Comparison of ENCODE assay signal across 11 cellular contexts in genomic region chr12:109949089-109949488, GRCh38. TPM values are rescaled to one million over a fixed set of nuclear protein-coding genes. Genes with fewer than 3 reads are reported as not detected.
A peak's percentile ranks its signal among the peaks of the same experiment; 100 is the strongest.
DNase-seq lines count a peak whose midpoint lies in the region; ATAC-seq, FAIRE-seq and TF ChIP-seq lines count a peak whose summit lies in the region.
"Had no signal": no experiment of that assay in that cellular context is flagged by ENCODE, and none has a peak within 500 bp of the region (broad histone marks: within the 10 kb centered on the region; RNA-seq: fewer than 3 reads in every experiment).

No MANE protein-coding gene starts in this region.

- peak overlapping the region; percentile 4 to 79 (median 19) for H3K27ac Mint-ChIP-seq in CD4-positive, alpha-beta memory T cell

- ATAC-seq in HG02885 (IDR thresholded peaks at IDR 0.05; ENCODE audit: poor library complexity, unreplicated experiment): no peak

- POLR2A ChIA-PET in CD4-positive, alpha-beta memory T cell (lab: Charles Lee; ENCODE audit: partially characterized antibody): no interaction called here
- POLR2A ChIA-PET in PC-9 (lab: Charles Lee; ENCODE audit: unreplicated experiment) (no interaction called here), RWPE1 (lab: Yijun Ruan, JAX; ENCODE audit: low non-redundant PET) (no interaction called here)

- FAIRE-seq in RCC 7860 (lab: Jason Lieb, UNC): peak; percentile 31

- H3K36me3 ChIP-seq in CD4-positive, alpha-beta memory T cell (ENCODE audit: insufficient read depth, low read length): peaks cover 70% of the 10 kb centered on the region
- H3K36me3 ChIP-seq in osteoblast (ENCODE audit: insufficient read depth, low read length): peaks cover 56% of the 10 kb centered on the region
- H3K36me3 ChIP-seq in PC-9 (ENCODE audit: low read depth): peaks cover 32% of the 10 kb centered on the region

- H3K9me2 ChIP-seq in PC-9 (ENCODE audit: insufficient read depth): no peaks in the 10 kb centered on the region

- intact Hi-C loops in CD4-positive, alpha-beta memory T cell (cut with micrococcal nuclease): loop anchor here (5.0 kb wide), 2 partner anchors 48 to 68 kb away; partner anchors contain the start of genes ANKRD13A and GIT2
- intact Hi-C loops in PC-9 (cut with micrococcal nuclease; ENCODE audit: unreplicated experiment): no loop called here

- no peak overlapping the region for H3K4me3 Mint-ChIP-seq in CD4-positive, alpha-beta memory T cell

- H2AFZ ChIP-seq in osteoblast (ENCODE audit: low read length) (no peak overlapping the region), PC-9 (no peak overlapping the region)

- no peak overlapping the region for H3K4me3 ChIP-seq in CD4-positive, alpha-beta memory T cell (ENCODE audit: low read length in 2 of 2)
- no peak overlapping the region for H3K4me3 ChIP-seq in osteoblast (ENCODE audit: insufficient read depth, low read length)
- H3K4me3 ChIP-seq in PC-9: no peak overlapping the region
- H3K4me3 ChIP-seq: tibial artery had no signal

- no peaks in the 10 kb centered on the region for H3K9me3 ChIP-seq in CD4-positive, alpha-beta memory T cell (ENCODE audit: control insufficient read depth in 1 of 2, low read length in 2 of 2)
- H3K9me3 ChIP-seq in osteoblast (ENCODE audit: low read depth, low read length): no peaks in the 10 kb centered on the region
- no peaks in the 10 kb centered on the region for H3K9me3 ChIP-seq in PC-9 (ENCODE audit: insufficient read depth, low read depth)
- H3K9me3 ChIP-seq: tibial artery had no signal

- peaks cover 21 to 31% (median 27%) of the 10 kb centered on the region in 4 donors for H3K4me1 Mint-ChIP-seq in CD4-positive, alpha-beta memory T cell

- H3K4me2 ChIP-seq in osteoblast (ENCODE audit: insufficient read depth, low read length): no peak overlapping the region
- H3K4me2 ChIP-seq in PC-9: no peak overlapping the region

- peaks cover 26% of the 10 kb centered on the region for H3K4me1 ChIP-seq in CD4-positive, alpha-beta memory T cell (ENCODE audit: insufficient read depth, low read length)
- peaks cover 73% of the 10 kb centered on the region for H3K4me1 ChIP-seq in osteoblast (ENCODE audit: insufficient read depth, low read length)
- peaks cover 32% of the 10 kb centered on the region for H3K4me1 ChIP-seq in PC-9 (replicated peaks; ENCODE audit: insufficient read depth)

- H3K27me3 ChIP-seq in CD4-positive, alpha-beta memory T cell (ENCODE audit: insufficient read depth, low read length): no peaks in the 10 kb centered on the region
- H3K27me3 ChIP-seq in osteoblast (ENCODE audit: insufficient read depth, low read length) (no peaks in the 10 kb centered on the region), PC-9 (ENCODE audit: insufficient read depth, low read depth) (no peaks in the 10 kb centered on the region)
- H3K27me3 ChIP-seq: tibial artery had no signal

- H3K79me2 ChIP-seq in osteoblast (ENCODE audit: insufficient read depth, low read length): peaks cover 17% of the 10 kb centered on the region
- H3K79me2 ChIP-seq in PC-9 (ENCODE audit: low read depth): no peaks in the 10 kb centered on the region

- CTCF ChIA-PET in CD4-positive, alpha-beta memory T cell (lab: Charles Lee; ENCODE audit: partially characterized antibody): no interaction called here
- CTCF ChIA-PET in PC-9 (lab: Charles Lee) (no interaction called here), RWPE1 (lab: Yijun Ruan, JAX) (interaction anchor here (0.6 kb wide), 1 partner anchor 42 kb away, joined by 3 read pairs; no protein-coding TSS in a partner anchor)

- no peak for DNase-seq in CD4-positive, alpha-beta memory T cell
- DNase-seq in RCC 7860 (ENCODE audit: low spot score) (peak; percentile 45), foreskin melanocyte (peak; percentile 53), osteoblast (ENCODE audit: insufficient read length, low spot score, missing footprints) (peak; percentile 65), NCI-H146 treated with DMSO at 0.1 percent for 48 hours (lab: John Stamatoyannopoulos, UW; ENCODE audit: unreplicated experiment) (no peak), PC-9 (no peak), RWPE1 (ENCODE audit: low spot score) (no peak)
- DNase-seq: activated naive CD4-positive, alpha-beta T cell; NCI-H1105 treated with DMSO at 0.1 percent for 48 hours; tibial artery had no signal

- H3F3A ChIP-seq in PC-9 (ENCODE audit: insufficient read depth, low read depth): peaks cover 21% of the 10 kb centered on the region

- H4K20me1 ChIP-seq in osteoblast (ENCODE audit: insufficient read depth, low read length): no peaks in the 10 kb centered on the region
- no peaks in the 10 kb centered on the region for H4K20me1 ChIP-seq in PC-9 (ENCODE audit: insufficient read depth)

- no peaks in the 10 kb centered on the region for H3K9me3 Mint-ChIP-seq in CD4-positive, alpha-beta memory T cell

- BruUV-seq in PC-9 (replicated peaks; lab: Mats Ljungman, UMichigan): no TSS peak

- H3K27me3 Mint-ChIP-seq in CD4-positive, alpha-beta memory T cell: no peaks in the 10 kb centered on the region

- H3K27ac ChIP-seq in CD4-positive, alpha-beta memory T cell (ENCODE audit: low read depth, low read length): no peak overlapping the region
- peak overlapping the region; percentile 97 for H3K27ac ChIP-seq in osteoblast (ENCODE audit: low read depth, low read length)
- H3K27ac ChIP-seq in PC-9: no peak overlapping the region
- H3K27ac ChIP-seq in RWPE1: no peak overlapping the region

- TF ChIP-seq CTCF in osteoblast (IDR thresholded peaks at IDR 0.05; ENCODE audit: extremely low read depth, low read depth, low read length): no peak
- no peak for TF ChIP-seq CTCF in PC-9 (conservative IDR thresholded peaks at IDR 0.05)
- no peak for TF ChIP-seq CTCF in RWPE1 (conservative IDR thresholded peaks at IDR 0.05; ENCODE audit: low read depth)

- H3K36me3 Mint-ChIP-seq in CD4-positive, alpha-beta memory T cell: peaks cover 46 to 89% of the 10 kb centered on the region in 2 donors

RNA-seq across cellular contexts. Expression of gene GIT2, which starts 47.1 kb away (rescaled TPM):
- 100 to 1,000 TPM; 133 to 149 TPM for total RNA-seq in CD4-positive, alpha-beta memory T cell
- 100 to 1,000 TPM in 1 of 2 donors, 10 to 100 TPM in 1; 83.1 to 104 TPM for polyA plus RNA-seq in CD4-positive, alpha-beta memory T cell
- total RNA-seq in osteoblast (43.4 and 45.4 TPM in 2 replicates), PC-9 (2021) (27.2 and 36.7 TPM in 2 replicates)

RNA-seq across cellular contexts. Expression of gene TCHP, which starts 49.0 kb away (rescaled TPM):
- total RNA-seq in CD4-positive, alpha-beta memory T cell: 10 to 100 TPM; 41.4 to 45.0 TPM
- polyA plus RNA-seq in CD4-positive, alpha-beta memory T cell: 10 to 100 TPM in 1 of 2 donors, 1 to 10 TPM in 1; 3.0 to 15.7 TPM
- 7.7 and 8.7 TPM in 2 replicates for total RNA-seq in osteoblast
- total RNA-seq in PC-9 (2021): 17.6 and 19.2 TPM in 2 replicates

RNA-seq across cellular contexts. Expression of gene ANKRD13A, which starts 50.1 kb away (rescaled TPM):
- 10 to 100 TPM; 99.5 to 99.7 TPM for total RNA-seq in CD4-positive, alpha-beta memory T cell
- polyA plus RNA-seq in CD4-positive, alpha-beta memory T cell: 10 to 100 TPM; 66.6 to 67.0 TPM
- 94.1 and 113 TPM in 2 replicates for total RNA-seq in osteoblast
- total RNA-seq in PC-9 (2021): 61.8 and 66.9 TPM in 2 replicates

Comparison
In these comparisons a context has a peak if more than half of its experiments do, and no peak if none do; other contexts are left out.
1. DNase-seq: peak in RCC 7860 (single experiment), foreskin melanocyte (single experiment) and osteoblast (single experiment); none in CD4-positive, alpha-beta memory T cell (0 of 5), NCI-H146 treated with DMSO at 0.1 percent for 48 hours (single experiment), PC-9 (0 of 2) and RWPE1 (single experiment).